18 cellular contexts compared by ENCODE assay signal in genomic region chr11:44561275-44561781, GRCh38. TPM values are rescaled to one million over a fixed set of nuclear protein-coding genes. Genes with fewer than 3 reads are reported as not detected.
DNase-seq lines count a peak whose midpoint lies in the region; ATAC-seq, FAIRE-seq and TF ChIP-seq lines count a peak whose summit lies in the region.
"Had no signal": no experiment of that assay in that cellular context is flagged by ENCODE, and none has a peak within 500 bp of the region (broad histone marks: within the 10 kb centered on the region; RNA-seq: fewer than 3 reads in every experiment).

No MANE protein-coding gene starts in this region.

- no peak for TF ChIP-seq EP300 in SK-N-SH (IDR thresholded peaks at IDR 0.05; ENCODE audit: borderline replicate concordance in 1 of 2, low read depth in 1 of 2, low read length in 1 of 2)

- H3K4me3 Mint-ChIP-seq in astrocyte (ENCODE audit: unreplicated experiment) = no peak overlapping the region
- H3K4me3 Mint-ChIP-seq: activated T-helper 17 cell treated with anti-CD3 and anti-CD28 coated beads, Interleukin-2, amount 50 U/mL, for 72 hours; type B pancreatic cell had no signal

- H4K20me1 ChIP-seq in SK-N-SH (ENCODE audit: insufficient read depth) (no peaks in the 10 kb centered on the region), astrocyte (ENCODE audit: insufficient read depth, low read length) (no peaks in the 10 kb centered on the region)

- POLR2A ChIA-PET in SK-N-SH (lab: Yijun Ruan, JAX) = no interaction called here

- H4K8ac ChIP-seq in neuronal stem cell (ENCODE audit: low read depth, low read length) = no peak overlapping the region

- peaks cover 2% of the 10 kb centered on the region for H3K79me1 ChIP-seq in neuronal stem cell (ENCODE audit: low read depth, low read length)

- FAIRE-seq in astrocyte (lab: Jason Lieb, UNC) = peak; percentile 13

- H3K4me1 ChIP-seq in SK-N-SH (ENCODE audit: control insufficient read depth in 1 of 2, insufficient read depth in 2 of 2, low read depth in 1 of 2, low read length in 1 of 2) = peaks cover 17 to 29% of the 10 kb centered on the region in 2 experiments
- peaks cover 30% of the 10 kb centered on the region for H3K4me1 ChIP-seq in astrocyte (ENCODE audit: insufficient read depth, low read length)
- H3K4me1 ChIP-seq in neuronal stem cell (ENCODE audit: control insufficient read depth in 2 of 2, insufficient read depth in 1 of 2, low read depth in 1 of 2, low read length in 2 of 2) = peaks cover 16 to 32% of the 10 kb centered on the region in 2 donors

- no peak overlapping the region for H2BK120ac ChIP-seq in neuronal stem cell (ENCODE audit: low read depth, low read length)

- in situ Hi-C loops in GM13977 (cut with MboI; ENCODE audit: low pct_unique_long_range_greater_than_20kb, low sequenced_read_pairs, unreplicated experiment) = no loop called here

- no peak overlapping the region for H3K4me3 ChIP-seq in SK-N-SH (ENCODE audit: low read depth in 2 of 2, low read length in 1 of 2)
- no peak overlapping the region for H3K4me3 ChIP-seq in astrocyte (ENCODE audit: insufficient read depth, low read depth, low read length)
- H3K4me3 ChIP-seq in neuronal stem cell (ENCODE audit: low read length in 2 of 2) = no peak overlapping the region
- H3K4me3 ChIP-seq: body of pancreas, psoas muscle had no signal

- H3K9me3 Mint-ChIP-seq in astrocyte (ENCODE audit: unreplicated experiment) = no peaks in the 10 kb centered on the region
- H3K9me3 Mint-ChIP-seq: activated T-helper 17 cell treated with anti-CD3 and anti-CD28 coated beads, Interleukin-2, amount 50 U/mL, for 72 hours; type B pancreatic cell had no signal

- H3K9me3 ChIP-seq in SK-N-SH (no peaks in the 10 kb centered on the region), astrocyte (ENCODE audit: insufficient read depth, low read depth, low read length) (no peaks in the 10 kb centered on the region), neuronal stem cell (replicated peaks in 1 of 2; ENCODE audit: control insufficient read depth in 2 of 2, insufficient read depth in 1 of 2, low read depth in 1 of 2, low read length in 2 of 2) (no peaks in the 10 kb centered on the region)
- H3K9me3 ChIP-seq: body of pancreas, psoas muscle had no signal

- ATAC-seq in SK-N-SH treated with all-trans-retinoic acid at 6 μM for 48 hours (no peak), HG03442 (IDR thresholded peaks at IDR 0.05; ENCODE audit: unreplicated experiment) (no peak)
- ATAC-seq: activated T-helper 17 cell treated with anti-CD3 and anti-CD28 coated beads, Interleukin-2, amount 50 U/mL, for 72 hours; body of pancreas; left colon; psoas muscle had no signal

- no peak overlapping the region for H3K23ac ChIP-seq in neuronal stem cell (ENCODE audit: low read depth, low read length, poor library complexity)

- H3F3A ChIP-seq in SK-N-SH (replicated peaks; ENCODE audit: insufficient read depth) = peaks cover 11% of the 10 kb centered on the region

- no peak for TF ChIP-seq CTCF in SK-N-SH (IDR thresholded peaks at IDR 0.05)
- no peak for TF ChIP-seq CTCF in astrocyte (IDR thresholded peaks at IDR 0.05; ENCODE audit: insufficient read depth, low read depth, low read length)
- no peak for TF ChIP-seq CTCF in GM13977 (IDR thresholded peaks at IDR 0.05; ENCODE audit: extremely low read depth, insufficient read depth, missing control alignments)

- H2AK5ac ChIP-seq in neuronal stem cell (ENCODE audit: low read depth, low read length) = no peak overlapping the region

- H3K14ac ChIP-seq in neuronal stem cell (ENCODE audit: low read length) = no peak overlapping the region

- H3K36me3 Mint-ChIP-seq in astrocyte (ENCODE audit: low read depth, unreplicated experiment) = no peaks in the 10 kb centered on the region
- H3K36me3 Mint-ChIP-seq: type B pancreatic cell had no signal

- H4K91ac ChIP-seq in neuronal stem cell (ENCODE audit: low read depth, low read length, poor library complexity) = no peak overlapping the region

- no peaks in the 10 kb centered on the region for H3K27me3 ChIP-seq in SK-N-SH (ENCODE audit: insufficient read depth)
- no peaks in the 10 kb centered on the region for H3K27me3 ChIP-seq in astrocyte (ENCODE audit: insufficient read depth, low read length)
- peaks cover 0 to 12% (median 3%) of the 10 kb centered on the region in 3 experiments for H3K27me3 ChIP-seq in neuronal stem cell (ENCODE audit: control insufficient read depth in 3 of 3, insufficient read depth in 3 of 3, low read depth in 1 of 3, low read length in 3 of 3)
- H3K27me3 ChIP-seq: body of pancreas had no signal

- H3K9ac ChIP-seq in SK-N-SH = no peak overlapping the region
- no peak overlapping the region for H3K9ac ChIP-seq in astrocyte (ENCODE audit: low read length)
- no peak overlapping the region for H3K9ac ChIP-seq in neuronal stem cell (ENCODE audit: low read depth, low read length, poor library complexity)
- H3K9ac ChIP-seq: KMS-11 had no signal

- no peak overlapping the region for H3K4ac ChIP-seq in neuronal stem cell (ENCODE audit: low read length)

- H3K79me2 ChIP-seq in SK-N-SH (ENCODE audit: insufficient read depth) (0 out of 2 replicates have a peak, but pooled peaks cover 4% of the 10 kb centered on the region), astrocyte (ENCODE audit: insufficient read depth, low read length) (no peaks in the 10 kb centered on the region)

- H3K4me2 ChIP-seq in SK-N-SH (no peak overlapping the region), astrocyte (ENCODE audit: low read length) (no peak overlapping the region), neuronal stem cell (ENCODE audit: insufficient read depth, low read length, poor library complexity, severe bottlenecking) (no peak overlapping the region)
- H3K4me2 ChIP-seq: KMS-11 had no signal

- CTCF ChIA-PET in SK-N-SH (lab: Yijun Ruan, JAX) = interaction anchor here (3.7 to 13.7 kb wide), 2 partner anchors 55 to 365 kb away, joined by 16 to 610 read pairs; no protein-coding TSS in a partner anchor

- H3K4me1 Mint-ChIP-seq in astrocyte (ENCODE audit: low read depth, unreplicated experiment) = peaks cover 38% of the 10 kb centered on the region

- no peaks in the 10 kb centered on the region for H3K27me3 Mint-ChIP-seq in astrocyte (ENCODE audit: low read depth, unreplicated experiment)
- H3K27me3 Mint-ChIP-seq: activated T-helper 17 cell treated with anti-CD3 and anti-CD28 coated beads, Interleukin-2, amount 50 U/mL, for 72 hours; type B pancreatic cell had no signal

- H2AFZ ChIP-seq in SK-N-SH (ENCODE audit: low read depth) (no peak overlapping the region), astrocyte (ENCODE audit: low read depth, low read length) (no peak overlapping the region), neuronal stem cell (ENCODE audit: low read length) (no peak overlapping the region)

- no peak overlapping the region for H2BK5ac ChIP-seq in neuronal stem cell (ENCODE audit: low read length)

- H3K9me2 ChIP-seq in SK-N-SH = no peaks in the 10 kb centered on the region

- H3K27ac Mint-ChIP-seq in astrocyte (ENCODE audit: unreplicated experiment) = no peak overlapping the region
- H3K27ac Mint-ChIP-seq: activated T-helper 17 cell treated with anti-CD3 and anti-CD28 coated beads, Interleukin-2, amount 50 U/mL, for 72 hours; type B pancreatic cell had no signal

- no peak overlapping the region for H2BK15ac ChIP-seq in neuronal stem cell (ENCODE audit: low read length)

- TF ChIP-seq RAD21 in SK-N-SH (IDR thresholded peaks at IDR 0.05; ENCODE audit: low read length) = no peak

- H3K36me3 ChIP-seq in SK-N-SH (replicated peaks in 1 of 2; ENCODE audit: control insufficient read depth in 1 of 2, insufficient read depth in 2 of 2, low read length in 1 of 2) (no peaks in the 10 kb centered on the region), astrocyte (ENCODE audit: insufficient read depth, low read length) (no peaks in the 10 kb centered on the region), neuronal stem cell (replicated peaks in 1 of 2; ENCODE audit: control insufficient read depth in 2 of 2, insufficient read depth in 2 of 2, low read length in 2 of 2) (no peaks in the 10 kb centered on the region)

- peak overlapping the region; percentile 7 for H3K18ac ChIP-seq in neuronal stem cell (ENCODE audit: low read length)

- no peak for DNase-seq in SK-N-SH
- DNase-seq in LHCN-M2 (ENCODE audit: low read depth) = peak; percentile 67
- no peak for DNase-seq in astrocyte (ENCODE audit: low read depth)
- no peak for DNase-seq in neuronal stem cell (ENCODE audit: low spot score)
- no peak for DNase-seq in NCI-H2227 (lab: John Stamatoyannopoulos, UW; ENCODE audit: unreplicated experiment)
- no peak for DNase-seq in GM13977 (ENCODE audit: low spot score)
- DNase-seq: activated CD4-positive, alpha-beta T cell treated with anti-CD3 and anti-CD28 coated beads, Interleukin-2, amount 50 U/mL, for 1 hour; body of pancreas; effector memory CD4-positive, alpha-beta T cell; NCI-H2081 treated with DMSO at 0.1 percent for 48 hours; psoas muscle; stimulated activated CD4-positive, alpha-beta T cell treated with anti-CD3 and anti-CD28 coated beads, Interleukin-1b, Interleukin-23, amount 100 ng/mL, for 48 hours had no signal

- no peak overlapping the region for H2BK12ac ChIP-seq in neuronal stem cell (ENCODE audit: low read length)

- 84% methylated on average over 3 of the region's 3 CpGs for WGBS in SK-N-SH (ENCODE audit: low lambda C conversion rate)
- WGBS in neuronal stem cell (ENCODE audit: extremely low coverage in 2 of 2, insufficient read length in 2 of 2, insufficient replicate concordance in 1 of 2), 2 donors = no CpG with 5 or more reads among the region's 3 CpGs

- H3K27ac ChIP-seq in SK-N-SH (ENCODE audit: low read depth in 2 of 2, low read length in 1 of 2) = no peak overlapping the region
- no peak overlapping the region for H3K27ac ChIP-seq in astrocyte (ENCODE audit: low read depth, low read length)
- no peak overlapping the region for H3K27ac ChIP-seq in neuronal stem cell (replicated peaks; ENCODE audit: low read length)
- H3K27ac ChIP-seq: body of pancreas, KMS-11, psoas muscle had no signal

TF ChIP-seq in SK-N-SH, 30 proteins besides CTCF, POLR2A, EP300 and RAD21 (continues in another document):
- TF ChIP-seq GATA2 (CRISPR knock-in tag; IDR thresholded peaks at IDR 0.05) (no peak), FOXM1 (IDR thresholded peaks at IDR 0.05; ENCODE audit: low read depth) (no peak), MEF2A (IDR thresholded peaks at IDR 0.05; ENCODE audit: borderline replicate concordance, low read depth) (no peak), NFIC (IDR thresholded peaks at IDR 0.05; ENCODE audit: borderline replicate concordance) (0 out of 2 replicates have a peak, but pooled peaks have one; percentile 19)

RNA-seq across cellular contexts. Expression of gene CD82, which starts 4.1 kb away (rescaled TPM):
- 35.6 and 39.2 TPM in 2 replicates for polyA plus RNA-seq in SK-N-SH (2012; rRNA removed)
- polyA plus RNA-seq in SK-N-SH (2012; cell fraction: cytosol; rRNA removed) = 17.9 and 24.9 TPM in 2 replicates
- 12.5 and 16.5 TPM in 2 replicates for polyA plus RNA-seq in SK-N-SH (2012; cell fraction: nucleus; rRNA removed)
- total RNA-seq in LHCN-M2 (2014; rRNA removed) (304 and 372 TPM in 2 replicates), astrocyte (74.5 and 90.6 TPM in 2 replicates)
- 301 TPM for polyA plus RNA-seq in LHCN-M2 (2012)
- polyA plus RNA-seq in neuronal stem cell (2013, experiment 1 of 2) = 51.9 TPM
- 51.1 TPM for polyA plus RNA-seq in neuronal stem cell (2013, experiment 2 of 2)
